ENCODE assay signal across 8 cellular contexts in the genomic region with DNA sequence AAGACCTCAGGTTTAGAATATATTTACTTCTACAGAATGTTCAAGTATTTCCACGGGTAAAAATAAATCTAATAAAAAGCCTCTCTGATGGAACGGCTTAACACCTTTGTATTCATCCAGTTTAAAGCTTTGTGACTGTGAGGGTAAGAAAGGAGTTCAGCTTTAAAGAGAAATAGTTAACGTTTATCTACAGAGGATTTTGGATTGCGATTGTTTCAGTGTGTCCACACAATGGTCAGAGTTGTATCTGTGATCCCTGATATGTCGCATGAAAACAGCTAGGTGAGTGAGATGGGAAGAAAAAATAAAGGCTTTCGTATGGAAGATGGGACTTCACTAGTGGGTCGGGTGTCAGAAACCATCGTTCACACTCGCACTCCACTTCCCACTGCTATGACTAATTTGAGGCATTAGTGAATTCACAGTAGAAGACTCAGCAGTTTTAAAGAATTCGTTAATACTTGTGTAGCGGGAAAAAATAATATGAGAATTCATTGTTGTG. TPM values are rescaled to one million over a fixed set of nuclear protein-coding genes. Genes with fewer than 3 reads are reported as not detected.
DNase-seq lines count a peak whose midpoint lies in the region; ATAC-seq, FAIRE-seq and TF ChIP-seq lines count a peak whose summit lies in the region.

No MANE protein-coding gene starts in this region.

- H3K27ac ChIP-seq in GM12878 (ENCODE audit: control insufficient read depth, insufficient read depth) (no peak overlapping the region), right lobe of liver (peak overlapping the region; percentile 83 to 95 (median 89)), tibial artery (peak overlapping the region; percentile 90 to 93)

- POLR2A ChIA-PET in GM12878 (lab: Charles Lee) = interaction anchor here (0.6 to 1.4 kb wide), 3 partner anchors 64 to 68 kb away, joined by 6 to 11 read pairs (median 6); no protein-coding TSS in a partner anchor

- in situ Hi-C loops in GM12878 (cut with MboI) = no loop called here

- no peaks in the 10 kb centered on the region for H3F3A ChIP-seq in Loucy (ENCODE audit: low read depth)

- no peaks in the 10 kb centered on the region for H3K36me3 ChIP-seq in Loucy (ENCODE audit: insufficient read depth, low read length)
- no peaks in the 10 kb centered on the region for H3K36me3 ChIP-seq in GM12878 (ENCODE audit: control insufficient read depth in 2 of 2, insufficient read depth in 2 of 2, low read length in 1 of 2)
- H3K36me3 ChIP-seq in right lobe of liver = no peaks in the 10 kb centered on the region
- H3K36me3 ChIP-seq in tibial artery = no peaks in the 10 kb centered on the region

- H3K4me2 ChIP-seq in Loucy (ENCODE audit: low read depth, low read length, poor library complexity, severe bottlenecking) (peak overlapping the region; percentile 76), GM12878 (ENCODE audit: control insufficient read depth, insufficient read depth) (peak overlapping the region; percentile 69)

- H4K20me1 ChIP-seq in Loucy (ENCODE audit: insufficient read depth, low read length, poor library complexity, severe bottlenecking) (peaks cover 48% of the 10 kb centered on the region), GM12878 (ENCODE audit: control insufficient read depth, insufficient read depth) (no peaks in the 10 kb centered on the region)

- no TSS peak for BruUV-seq in GM12878 (replicated peaks; lab: Mats Ljungman, UMichigan)

- H2AFZ ChIP-seq in Loucy (ENCODE audit: low read length) = no peak overlapping the region
- H2AFZ ChIP-seq in GM12878 (ENCODE audit: control insufficient read depth, low read depth, low read length) = no peak overlapping the region

- H3K9me3 ChIP-seq in Loucy (ENCODE audit: insufficient read depth, low read depth, low read length) (no peaks in the 10 kb centered on the region), GM12878 (replicated peaks; ENCODE audit: control insufficient read depth, insufficient read depth, low read length) (no peaks in the 10 kb centered on the region), right lobe of liver (no peaks in the 10 kb centered on the region), tibial artery (no peaks in the 10 kb centered on the region)

- TF ChIP-seq POLR2A in GM12878 (IDR thresholded peaks at IDR 0.05; ENCODE audit: low read depth, low read length) = no peak
- TF ChIP-seq POLR2A in right lobe of liver (IDR thresholded peaks at IDR 0.05) = no peak
- TF ChIP-seq POLR2A in lower leg skin (IDR thresholded peaks at IDR 0.05) = no peak

- H3K9me2 ChIP-seq in Loucy (replicated peaks; ENCODE audit: low read depth, low read length) = no peaks in the 10 kb centered on the region

- 68% methylated on average over 11 of the region's 11 CpGs for WGBS in GM12878 (ENCODE audit: insufficient coverage, insufficient replicate concordance, low lambda C conversion rate, missing lambda C conversion rate)
- WGBS in right lobe of liver (ENCODE audit: insufficient coverage, low coverage, low lambda C conversion rate, missing lambda C conversion rate) = 15% methylated on average over 11 of the region's 11 CpGs
- 16 to 20% methylated on average over 11 of the region's 11 CpGs for WGBS in lower leg skin, 2 donors

- H3K4me3 ChIP-seq in Loucy (ENCODE audit: low read length, poor library complexity, severe bottlenecking) (peak overlapping the region; percentile 73), GM12878 (peak overlapping the region; percentile 38), right lobe of liver (peak overlapping the region; percentile 69 to 89 (median 82)), tibial artery (peak overlapping the region; percentile 89 to 96), lower leg skin (ENCODE audit: low read depth, poor library complexity, severe bottlenecking) (no peak overlapping the region)

- RAD21 ChIA-PET in GM12878 (lab: Charles Lee; ENCODE audit: unreplicated experiment) = interaction anchor here (1.0 to 2.2 kb wide), 8 partner anchors 10 to 68 kb away, joined by 3 to 12 read pairs (median 4); partner anchors contain the start of gene PRDM10

- no peak for TF ChIP-seq EP300 in GM12878 (IDR thresholded peaks at IDR 0.05; ENCODE audit: borderline replicate concordance in 1 of 2, control insufficient read depth in 1 of 2, low read depth in 2 of 2, low read length in 2 of 2)

- ATAC-seq in GM12878 = no peak
- no peak for ATAC-seq in right lobe of liver
- ATAC-seq in GM18502 (IDR thresholded peaks at IDR 0.05; ENCODE audit: poor library complexity, unreplicated experiment) = no peak

- CTCF ChIA-PET in GM12878 (lab: Yijun Ruan, JAX) = interaction anchor here (1.0 to 1.7 kb wide), 12 partner anchors 15 to 229 kb away, joined by 3 to 9 read pairs (median 4); no protein-coding TSS in a partner anchor

- TF ChIP-seq RAD21 in GM12878 (IDR thresholded peaks at IDR 0.05; ENCODE audit: insufficient read depth, low read depth, low read length) = no peak

- DNase-seq in DMS79 treated with DMSO at 0.1 percent for 48 hours (lab: John Stamatoyannopoulos, UW) (peak; percentile 59), GM12878 (ENCODE audit: low read depth, low spot score) (no peak), right lobe of liver (no peak), tibial artery (no peak), GOT3 (lab: John Stamatoyannopoulos, UW) (no peak), lower leg skin (ENCODE audit: low spot score in 2 of 2) (no peak)

- SMC1A ChIA-PET in GM12878 (lab: Charles Lee; ENCODE audit: uncharacterized antibody, unreplicated experiment) = interaction anchor here (0.5 to 2.3 kb wide), 19 partner anchors 15 to 752 kb away, joined by 3 to 14 read pairs (median 3); partner anchors contain the start of gene PRDM10

- intact Hi-C loops in GM12878 (cut with micrococcal nuclease; ENCODE audit: unreplicated experiment) = loop anchor here (5.0 kb wide), 1 partner anchor 61 kb away; no protein-coding TSS in a partner anchor
- intact Hi-C loops in right lobe of liver (cut with DNase I) = no loop called here
- intact Hi-C loops in tibial artery (cut with DNase I; ENCODE audit: low total_unique reads) = loop anchor here (5.0 kb wide), 1 partner anchor 56 kb away; no protein-coding TSS in a partner anchor
- intact Hi-C loops in lower leg skin (cut with DNase I; ENCODE audit: low total_unique reads) = no loop called here

- TF ChIP-seq CTCF in Loucy (conservative IDR thresholded peaks at IDR 0.05; ENCODE audit: low read length) (no peak), GM12878 (IDR thresholded peaks at IDR 0.05 in 2 of 3, conservative IDR thresholded peaks at IDR 0.05 in 1 of 3; ENCODE audit: control insufficient read depth in 2 of 3, extremely low read depth in 1 of 3, insufficient read depth in 1 of 3, low read depth in 3 of 3, low read length in 3 of 3) (no peak), right lobe of liver (IDR thresholded peaks at IDR 0.05) (no peak), tibial artery (IDR thresholded peaks at IDR 0.05) (no peak), lower leg skin (IDR thresholded peaks at IDR 0.05) (no peak)

- H3K79me2 ChIP-seq in Loucy (ENCODE audit: insufficient read depth, low read length) = peaks cover 62% of the 10 kb centered on the region
- H3K79me2 ChIP-seq in GM12878 (ENCODE audit: control insufficient read depth, insufficient read depth, low read length) = no peaks in the 10 kb centered on the region

- H3K9ac ChIP-seq in Loucy (ENCODE audit: low read depth, low read length, poor library complexity, severe bottlenecking) (peak overlapping the region; percentile 44), GM12878 (ENCODE audit: control insufficient read depth, insufficient read depth, low read length) (no peak overlapping the region)

- no peak for FAIRE-seq in GM12878 (lab: Jason Lieb, UNC)

- H3K4me1 ChIP-seq in Loucy (ENCODE audit: insufficient read depth, low read length, poor library complexity, severe bottlenecking) (peaks cover 31% of the 10 kb centered on the region), GM12878 (ENCODE audit: control insufficient read depth, insufficient read depth, low read length) (no peaks in the 10 kb centered on the region), right lobe of liver (peaks cover 0 to 32% (median 0%) of the 10 kb centered on the region in 4 donors), tibial artery (peaks cover 0 to 27% (median 14%) of the 10 kb centered on the region in 4 donors)

- no peaks in the 10 kb centered on the region for H3K27me3 ChIP-seq in Loucy (ENCODE audit: insufficient read depth, low read length, poor library complexity, severe bottlenecking)
- peaks cover 0 to 3% of the 10 kb centered on the region in 2 experiments; a peak in 1 of 4 replicates for H3K27me3 ChIP-seq in GM12878 (replicated peaks in 1 of 2; ENCODE audit: control insufficient read depth in 2 of 2, insufficient read depth in 2 of 2, low read length in 1 of 2)
- no peaks in the 10 kb centered on the region for H3K27me3 ChIP-seq in right lobe of liver
- H3K27me3 ChIP-seq in tibial artery = no peaks in the 10 kb centered on the region

TF ChIP-seq in GM12878, 131 proteins besides CTCF, POLR2A, EP300 and RAD21 (continues in another document):
- TF ChIP-seq NR2C1 (IDR thresholded peaks at IDR 0.05) = no peak
- no peak for TF ChIP-seq EZH2 (IDR thresholded peaks at IDR 0.05; ENCODE audit: borderline replicate concordance, control insufficient read depth, low read depth, low read length)

RNA-seq across cellular contexts. Expression of gene APLP2, which starts 1.6 kb away (rescaled TPM):
- total RNA-seq in GM12878 (2013; cell fraction: nucleolus; rRNA removed) = 21.8 and 22.1 TPM in 2 replicates
- 17.7 and 18.2 TPM in 2 replicates for total RNA-seq in GM12878 (2014; rRNA removed)
- total RNA-seq in GM12878 (2014; rRNA removed; fragmentation: Illumina TruSeq; extraction: Trizol) = 15.9 and 17.1 TPM in 2 replicates
- 23.7 and 28.1 TPM in 2 replicates for total RNA-seq in GM12878 (2021)
- 14.5 TPM for polyA plus RNA-seq in GM12878 (2011; ENCODE audit: low read depth)
- polyA plus RNA-seq in GM12878 (2011; rRNA removed) = 33.7 and 38.8 TPM in 2 replicates
- 19.2 and 22.2 TPM in 2 replicates for polyA plus RNA-seq in GM12878 (2011; cell fraction: cytosol; rRNA removed)
- polyA plus RNA-seq in GM12878 (2011; cell fraction: nucleus; rRNA removed) = 20.6 and 26.6 TPM in 2 replicates
- 18.2 and 20.6 TPM in 2 replicates for polyA plus RNA-seq in GM12878 (2012)
- polyA plus RNA-seq in GM12878 (2014; fragmentation: Illumina TruSeq; extraction: Trizol) = 22.4 and 24.2 TPM in 2 replicates
- polyA plus RNA-seq in GM12878 (2014; fragmentation: Nextera tagmentation; extraction: Ambion mirVana) = 1 to 10 TPM; 2.3 to 4.6 TPM
- polyA plus RNA-seq in GM12878 (2014; rRNA removed) = 18.3 and 18.5 TPM in 2 replicates
- polyA plus RNA-seq in GM12878 (2016; fragmentation: Nextera tagmentation; extraction: Ambion mirVana) = 10 to 100 TPM; 28.2 to 29.3 TPM
- 18.9 and 41.3 TPM in 2 replicates for polyA minus RNA-seq in GM12878 (2011; rRNA and poly(A)+ RNA removed)
- 6.7 and 7.9 TPM in 2 replicates for polyA minus RNA-seq in GM12878 (2011; cell fraction: cytosol; rRNA and poly(A)+ RNA removed)
- 5.7 and 8.2 TPM in 2 replicates for polyA minus RNA-seq in GM12878 (2011; cell fraction: nucleus; rRNA and poly(A)+ RNA removed)
- 100 to 1,000 TPM; 184 to 255 (median 252) TPM for total RNA-seq in right lobe of liver
- total RNA-seq in lower leg skin = 100 to 1,000 TPM; 125 to 226 (median 158) TPM

Comparison
In these comparisons a context has a peak if more than half of its experiments do, and no peak if none do; other contexts are left out.
1. RNA of gene APLP2, which starts 1.6 kb away (total RNA-seq): 184 to 255 TPM in right lobe of liver and 125 to 226 TPM in lower leg skin; 15.9 to 28.1 TPM in GM12878; every median in the first group is over 4 times any median in the second.
2. intact Hi-C loops: an anchor here in GM12878 (5.0 kb wide) and tibial artery (5.0 kb wide); none called in right lobe of liver and lower leg skin.